ENCODE assay signal across 8 cellular contexts in the genomic region with DNA sequence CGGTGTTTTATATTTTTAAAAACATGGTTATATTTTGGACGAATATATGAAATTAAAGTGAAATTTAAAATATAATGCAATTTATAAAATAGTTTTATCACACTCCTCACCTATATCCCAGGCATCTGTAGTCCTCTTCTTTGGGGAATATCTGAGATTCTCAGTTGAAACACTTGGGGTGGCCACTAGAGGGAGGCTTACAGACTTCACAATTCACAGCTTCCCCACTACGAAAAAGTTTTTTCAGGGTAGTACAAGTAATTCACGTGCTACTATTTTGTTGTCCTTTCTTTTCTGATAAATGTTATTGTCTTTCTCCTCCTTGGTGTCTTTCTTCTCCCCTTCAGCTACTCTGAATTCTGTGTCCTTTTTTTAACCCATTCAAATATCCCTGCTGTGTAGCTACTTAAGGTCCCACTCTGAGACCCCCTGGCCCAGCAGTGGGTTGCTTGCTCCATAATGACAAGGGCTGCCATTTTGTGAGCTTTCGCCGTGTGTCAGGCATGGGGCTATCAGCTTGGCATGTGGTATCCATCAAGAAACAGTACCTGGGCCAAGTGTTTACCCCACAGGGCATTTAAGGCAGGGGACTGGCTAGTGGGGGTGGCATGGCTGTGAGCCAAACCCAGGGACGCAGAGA. TPM values are rescaled to one million over a fixed set of nuclear protein-coding genes. Genes with fewer than 3 reads are reported as not detected.
DNase-seq lines count a peak whose midpoint lies in the region; ATAC-seq and TF ChIP-seq lines count a peak whose summit lies in the region.

No MANE protein-coding gene starts in this region.

- CTCF ChIA-PET in BJ (lab: Yijun Ruan, JAX), result interaction anchor here (0.8 to 5.9 kb wide), 8 partner anchors 8 to 99 kb away, joined by 3 to 37 read pairs (median 4); no protein-coding TSS in a partner anchor

- no peaks in the 10 kb centered on the region for H3K36me3 ChIP-seq in BJ (ENCODE audit: control insufficient read depth, insufficient read depth, low read length)
- no peaks in the 10 kb centered on the region for H3K36me3 ChIP-seq in WERI-Rb-1

- POLR2A ChIA-PET in BJ (lab: Charles Lee), result no interaction called here

- no peaks in the 10 kb centered on the region for H3K27me3 ChIP-seq in BJ (ENCODE audit: control insufficient read depth, insufficient read depth, low read length)
- peaks cover 81% of the 10 kb centered on the region for H3K27me3 ChIP-seq in WERI-Rb-1 (ENCODE audit: insufficient read depth, low read depth, severe bottlenecking)

- H3K9me3 ChIP-seq in WERI-Rb-1 (ENCODE audit: severe bottlenecking), result peaks cover 9% of the 10 kb centered on the region

- DNase-seq in BJ (ENCODE audit: low read depth) (no peak), HFF-Myc (ENCODE audit: extremely low read depth, low read depth) (no peak), WERI-Rb-1 (no peak), left colon (no peak), NCI-H128 (lab: John Stamatoyannopoulos, UW; ENCODE audit: unreplicated experiment) (no peak)

- H3K27ac ChIP-seq in WERI-Rb-1, result no peak overlapping the region

- no peak overlapping the region for H3K4me3 ChIP-seq in BJ (ENCODE audit: low read depth, low read length)
- H3K4me3 ChIP-seq in HFF-Myc (replicated peaks; ENCODE audit: low read depth, low read length), result no peak overlapping the region
- no peak overlapping the region for H3K4me3 ChIP-seq in WERI-Rb-1 (ENCODE audit: low read depth, low read length)

- ATAC-seq in left colon (peak; percentile 45), GM21423 (IDR thresholded peaks at IDR 0.05; ENCODE audit: unreplicated experiment) (no peak), GM21717 (IDR thresholded peaks at IDR 0.05; ENCODE audit: unreplicated experiment) (no peak)
- ATAC-seq in activated CD4-positive, CD25-positive, alpha-beta regulatory T cell treated with anti-CD3 and anti-CD28 coated beads, Interleukin-2, amount 50 U/mL, for 24 hours, result no peak

- intact Hi-C loops in left colon (cut with DNase I, micrococcal nuclease), result no loop called here

- peak; percentile 68 for TF ChIP-seq CTCF in BJ (IDR thresholded peaks at IDR 0.05; ENCODE audit: insufficient read depth, low read depth, low read length)
- TF ChIP-seq CTCF in HFF-Myc (IDR thresholded peaks at IDR 0.05; ENCODE audit: low read depth, low read length, missing control alignments), result peak; percentile 49
- peak; percentile 49; the same call in 1 of the 2 replicates for TF ChIP-seq CTCF in WERI-Rb-1 (IDR thresholded peaks at IDR 0.05; ENCODE audit: low read depth, low read length)

RNA-seq across cellular contexts. Expression of a gene that starts 43.6 kb away (rescaled TPM):
- polyA plus RNA-seq in BJ (2011; rRNA removed), result not detected in 2 replicates
- not detected in 2 replicates for polyA minus RNA-seq in BJ (2011; rRNA and poly(A)+ RNA removed)
- 1 to 10 TPM in 1 of 2 donors, under 1 TPM in 1; 0.47 to 5.5 TPM for total RNA-seq in left colon
